In genomic region chr12:108666326-108666995, GRCh38 we compare ENCODE assay signal across 9 cellular contexts. TPM values are rescaled to one million over a fixed set of nuclear protein-coding genes. Genes with fewer than 3 reads are reported as not detected.
DNase-seq lines count a peak whose midpoint lies in the region; ATAC-seq, FAIRE-seq and TF ChIP-seq lines count a peak whose summit lies in the region.
"Had no signal": no experiment of that assay in that cellular context is flagged by ENCODE, and none has a peak within 500 bp of the region (broad histone marks: within the 10 kb centered on the region; RNA-seq: fewer than 3 reads in every experiment).

No MANE protein-coding gene starts in this region.

- H3K4me1 ChIP-seq in mammary epithelial cell (ENCODE audit: insufficient read depth, low read length) (peaks cover 21% of the 10 kb centered on the region), endodermal cell (ENCODE audit: control insufficient read depth, insufficient read depth, low read length) (no peaks in the 10 kb centered on the region), mucosa of rectum (ENCODE audit: control insufficient read depth in 2 of 2, insufficient read depth in 2 of 2, low read length in 2 of 2) (peaks cover 13 to 16% of the 10 kb centered on the region in 2 donors)

- no peak for ATAC-seq in activated CD8-positive, alpha-beta memory T cell treated with anti-CD3 and anti-CD28 coated beads, Interleukin-2, amount 10 ng/mL, durations not matched to agents 7 days and 5 days

- H3K4me2 ChIP-seq in mammary epithelial cell (ENCODE audit: insufficient read depth, low read depth, low read length): no peak overlapping the region

- H3K9me3 Mint-ChIP-seq in MCF 10A (ENCODE audit: unreplicated experiment): no peaks in the 10 kb centered on the region
- no peaks in the 10 kb centered on the region for H3K9me3 Mint-ChIP-seq in endodermal cell
- no peaks in the 10 kb centered on the region for H3K9me3 Mint-ChIP-seq in activated CD8-positive, alpha-beta memory T cell treated with anti-CD3 and anti-CD28 coated beads, Interleukin-2, amount 10 ng/mL, durations not matched to agents 7 days and 5 days (ENCODE audit: low read depth)

- dilution Hi-C loops in mammary epithelial cell (cut with HindIII; ENCODE audit: low sequenced_read_pairs): loop anchor here (5.0 to 10.0 kb wide), 2 partner anchors 36 to 58 kb away; no protein-coding TSS in a partner anchor

- peak overlapping the region; percentile 60 for H3K27ac Mint-ChIP-seq in MCF 10A (ENCODE audit: low read depth, unreplicated experiment)
- H3K27ac Mint-ChIP-seq in endodermal cell: peak overlapping the region; percentile 0
- H3K27ac Mint-ChIP-seq in activated CD8-positive, alpha-beta memory T cell treated with anti-CD3 and anti-CD28 coated beads, Interleukin-2, amount 10 ng/mL, durations not matched to agents 7 days and 5 days: no peak overlapping the region

- FAIRE-seq in HTR-8/SVneo (lab: Jason Lieb, UNC): no peak

- H3K36me3 ChIP-seq in mammary epithelial cell (ENCODE audit: insufficient read depth, low read length) (peaks cover 2% of the 10 kb centered on the region), endodermal cell (ENCODE audit: control insufficient read depth, insufficient read depth, low read length) (peaks cover 23% of the 10 kb centered on the region), mucosa of rectum (ENCODE audit: control insufficient read depth in 2 of 2, insufficient read depth in 2 of 2, low read length in 2 of 2) (peaks cover 0 to 5% of the 10 kb centered on the region in 2 donors)

- H3K9me3 ChIP-seq in mammary epithelial cell (replicated peaks; ENCODE audit: insufficient read depth, low read length): no peaks in the 10 kb centered on the region
- no peaks in the 10 kb centered on the region for H3K9me3 ChIP-seq in endodermal cell (ENCODE audit: control insufficient read depth, low read length)
- H3K9me3 ChIP-seq in mucosa of rectum (ENCODE audit: control insufficient read depth in 2 of 2, low read length in 2 of 2): no peaks in the 10 kb centered on the region

- no peak overlapping the region for H2AFZ ChIP-seq in mammary epithelial cell (ENCODE audit: low read depth, low read length)

- 63% methylated on average over 3 of the region's 3 CpGs for WGBS in mammary epithelial cell (ENCODE audit: low coverage, missing lambda C conversion rate)
- WGBS in endodermal cell (ENCODE audit: insufficient coverage in 1 of 2, insufficient read length in 1 of 2), 2 experiments: 88% methylated on average over 3 of the region's 3 CpGs; no CpG with 5 or more reads in 1 of the 2 experiments

- POLR2A ChIA-PET in MCF 10A (lab: Yijun Ruan, JAX): interaction anchor here (0.6 to 6.6 kb wide), 10 partner anchors 13 to 426 kb away, joined by 3 to 65 read pairs (median 4); partner anchors contain the start of gene ALKBH2

- H3K4me3 ChIP-seq in mammary epithelial cell (replicated peaks in 1 of 3; ENCODE audit: insufficient read depth in 1 of 3, low read depth in 2 of 3, low read length in 3 of 3) (no peak overlapping the region), endodermal cell (ENCODE audit: low read length) (no peak overlapping the region), mucosa of rectum (ENCODE audit: low read length in 2 of 2) (no peak overlapping the region)

- no peaks in the 10 kb centered on the region for H4K20me1 ChIP-seq in mammary epithelial cell (ENCODE audit: insufficient read depth, low read length)

- CTCF ChIA-PET in MCF 10A (lab: Yijun Ruan, JAX) (interaction anchor here (0.6 to 12.5 kb wide), 20 partner anchors 11 to 427 kb away, joined by 3 to 296 read pairs (median 4); partner anchors contain the start of gene ALKBH2), mammary epithelial cell (lab: Charles Lee; ENCODE audit: low non-redundant PET) (no interaction called here)
- CTCF ChIA-PET in activated CD8-positive, alpha-beta memory T cell treated with anti-CD3 and anti-CD28 coated beads, Interleukin-2, amount 10 ng/mL, durations not matched to agents 7 days and 5 days (lab: Charles Lee): interaction anchor here (0.5 to 12.8 kb wide), 13 partner anchors 19 to 427 kb away, joined by 3 to 203 read pairs (median 4); partner anchors contain the start of genes ALKBH2 and SELPLG

- no TSS peak for BruUV-seq in MCF 10A (replicated peaks; lab: Mats Ljungman, UMichigan)
- no TSS peak for BruUV-seq in mammary epithelial cell (replicated peaks; lab: Mats Ljungman, UMichigan)

- no peak overlapping the region for H3K4me3 Mint-ChIP-seq in MCF 10A (ENCODE audit: unreplicated experiment)
- H3K4me3 Mint-ChIP-seq in endodermal cell: no peak overlapping the region
- no peak overlapping the region for H3K4me3 Mint-ChIP-seq in activated CD8-positive, alpha-beta memory T cell treated with anti-CD3 and anti-CD28 coated beads, Interleukin-2, amount 10 ng/mL, durations not matched to agents 7 days and 5 days

- TF ChIP-seq CTCF in MCF 10A (IDR thresholded peaks at IDR 0.05; ENCODE audit: unreplicated experiment): no peak
- no peak for TF ChIP-seq CTCF in mammary epithelial cell (conservative IDR thresholded peaks at IDR 0.05 in 1 of 2, IDR thresholded peaks at IDR 0.05 in 1 of 2; ENCODE audit: extremely low read depth in 1 of 2, insufficient read depth in 1 of 2, low read depth in 1 of 2, low read length in 2 of 2)
- TF ChIP-seq CTCF in endodermal cell (conservative IDR thresholded peaks at IDR 0.05): no peak

- H3K9ac ChIP-seq in mammary epithelial cell (ENCODE audit: insufficient read depth, low read length) (no peak overlapping the region), endodermal cell (ENCODE audit: extremely low read depth, low read length, poor library complexity, severe bottlenecking) (no peak overlapping the region), mucosa of rectum (ENCODE audit: low read depth in 1 of 2, low read length in 2 of 2) (peak overlapping the region in 1 of 2 donors; percentile 41)

- H3K27me3 ChIP-seq in mammary epithelial cell (ENCODE audit: insufficient read depth, low read length) (no peaks in the 10 kb centered on the region), endodermal cell (ENCODE audit: control insufficient read depth, insufficient read depth, low read length, poor library complexity, severe bottlenecking) (no peaks in the 10 kb centered on the region), mucosa of rectum (ENCODE audit: control insufficient read depth in 2 of 2, insufficient read depth in 2 of 2, low read length in 2 of 2) (no peaks in the 10 kb centered on the region)

- peaks cover 13% of the 10 kb centered on the region for H3K36me3 Mint-ChIP-seq in MCF 10A (ENCODE audit: insufficient read depth, unreplicated experiment)
- peaks cover 10% of the 10 kb centered on the region for H3K36me3 Mint-ChIP-seq in endodermal cell (ENCODE audit: low read depth)
- no peaks in the 10 kb centered on the region for H3K36me3 Mint-ChIP-seq in activated CD8-positive, alpha-beta memory T cell treated with anti-CD3 and anti-CD28 coated beads, Interleukin-2, amount 10 ng/mL, durations not matched to agents 7 days and 5 days

- H3K79me2 ChIP-seq in mammary epithelial cell (ENCODE audit: insufficient read depth, low read length): peaks cover 89% of the 10 kb centered on the region

- no peaks in the 10 kb centered on the region for H3K27me3 Mint-ChIP-seq in MCF 10A (ENCODE audit: insufficient read depth, unreplicated experiment)
- H3K27me3 Mint-ChIP-seq in endodermal cell (ENCODE audit: insufficient read depth): no peaks in the 10 kb centered on the region
- H3K27me3 Mint-ChIP-seq in activated CD8-positive, alpha-beta memory T cell treated with anti-CD3 and anti-CD28 coated beads, Interleukin-2, amount 10 ng/mL, durations not matched to agents 7 days and 5 days: no peaks in the 10 kb centered on the region

- DNase-seq in MCF 10A (ENCODE audit: unreplicated experiment) (peak; percentile 32), mammary epithelial cell (no peak), endodermal cell (no peak), CD1c-positive myeloid dendritic cell (ENCODE audit: extremely low spot score) (no peak), HTR-8/SVneo (ENCODE audit: insufficient read length, low spot score) (no peak), NCI-H510A treated with DMSO at 0.1 percent for 48 hours (lab: John Stamatoyannopoulos, UW) (no peak)
- no peak for DNase-seq in activated CD8-positive, alpha-beta memory T cell treated with anti-CD3 and anti-CD28 coated beads, Interleukin-2, amount 10 ng/mL, durations not matched to agents 7 days and 5 days
- DNase-seq: activated T-cell treated with anti-CD3 and anti-CD28 coated beads for 4 hours had no signal

- H3K4me1 Mint-ChIP-seq in MCF 10A (ENCODE audit: insufficient read depth, unreplicated experiment): peaks cover 34% of the 10 kb centered on the region
- H3K4me1 Mint-ChIP-seq in endodermal cell: peaks cover 5% of the 10 kb centered on the region
- peaks cover 19% of the 10 kb centered on the region for H3K4me1 Mint-ChIP-seq in activated CD8-positive, alpha-beta memory T cell treated with anti-CD3 and anti-CD28 coated beads, Interleukin-2, amount 10 ng/mL, durations not matched to agents 7 days and 5 days

- in situ Hi-C loops in mammary epithelial cell (cut with MboI; ENCODE audit: low sequenced_read_pairs in 2 of 2): no loop called here

- H3K27ac ChIP-seq in mammary epithelial cell (ENCODE audit: insufficient read depth, low read depth, low read length): no peak overlapping the region
- H3K27ac ChIP-seq in endodermal cell (ENCODE audit: low read depth, low read length): peak overlapping the region; percentile 40
- H3K27ac ChIP-seq in mucosa of rectum (ENCODE audit: low read depth in 2 of 2, low read length in 2 of 2): peak overlapping the region; percentile 40 to 73

- intact Hi-C loops in MCF 10A (cut with micrococcal nuclease) (no loop called here), mammary epithelial cell (cut with micrococcal nuclease) (no loop called here)

RNA-seq across cellular contexts. Expression of gene SELPLG, which starts 32.8 kb away (rescaled TPM):
- total RNA-seq in MCF 10A (2022): 0.86 and 1.2 TPM in 2 replicates
- under 1 TPM; 0.47 to 0.50 TPM for total RNA-seq in mammary epithelial cell
- polyA plus RNA-seq in mammary epithelial cell: 0.63 TPM
- not detected for polyA minus RNA-seq in mammary epithelial cell
- total RNA-seq in endodermal cell: under 1 TPM in 1 of 2 donors, not detected in 1; 0.13 TPM
- 0.18 TPM for polyA plus RNA-seq in endodermal cell (2013, experiment 1 of 2)
- polyA plus RNA-seq in endodermal cell (2013, experiment 2 of 2): 0.46 TPM
- total RNA-seq in activated CD8-positive, alpha-beta memory T cell treated with anti-CD3 and anti-CD28 coated beads, Interleukin-2, amount 10 ng/mL, durations not matched to agents 7 days and 5 days: 100 to 1,000 TPM; 148 to 184 TPM

Comparison
In these comparisons a context has a peak if more than half of its experiments do, and no peak if none do; other contexts are left out.
1. RNA of gene SELPLG, which starts 32.8 kb away (total RNA-seq): 148 to 184 TPM in activated CD8-positive, alpha-beta memory T cell treated with anti-CD3 and anti-CD28 coated beads, Interleukin-2, amount 10 ng/mL, durations not matched to agents 7 days and 5 days; 0.86 to 1.2 TPM in MCF 10A, 0.47 to 0.50 TPM in mammary epithelial cell and 0.13 TPM in endodermal cell; every median in the first group is over 10 times any median in the second.